Comparison of ENCODE assay signal across 9 cellular contexts in the genomic region with DNA sequence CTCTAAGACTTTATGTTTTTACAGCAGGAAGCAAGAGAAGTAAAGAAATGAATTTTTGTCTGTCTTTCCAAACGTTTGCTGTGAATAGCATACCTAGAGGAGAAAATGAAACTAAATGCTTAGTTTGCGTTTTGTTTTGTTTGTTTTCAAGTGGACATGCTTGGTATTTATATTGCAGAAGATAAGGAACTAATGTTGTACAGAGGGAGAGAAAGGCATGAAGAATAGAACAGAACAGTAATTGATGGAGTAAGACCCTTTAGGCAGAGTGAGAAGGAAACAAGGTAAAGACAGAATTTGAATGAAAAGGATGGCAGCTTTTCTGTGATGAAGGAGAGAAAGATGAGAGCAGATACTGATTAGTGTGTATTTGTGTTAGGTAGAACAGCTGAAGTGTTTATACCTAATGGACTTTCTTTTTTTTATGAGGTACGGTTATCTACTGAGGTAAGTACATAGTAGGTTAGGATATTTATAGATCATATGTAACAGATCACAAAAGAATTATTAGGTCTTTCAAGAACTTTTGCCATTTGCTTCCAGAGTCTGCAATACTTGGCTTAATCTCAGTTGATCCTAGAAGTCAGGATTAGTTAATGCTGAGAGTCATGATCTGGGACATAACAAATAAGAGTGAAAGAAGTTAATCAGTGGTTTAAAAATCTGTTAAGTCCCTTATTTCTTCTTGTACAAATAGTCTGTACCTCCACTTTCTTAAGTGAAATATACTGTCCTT. TPM values are rescaled to one million over a fixed set of nuclear protein-coding genes. Genes with fewer than 3 reads are reported as not detected.
A peak's percentile ranks its signal among the peaks of the same experiment; 100 is the strongest.
DNase-seq lines count a peak whose midpoint lies in the region; ATAC-seq and TF ChIP-seq lines count a peak whose summit lies in the region.
"Had no signal": no experiment of that assay in that cellular context is flagged by ENCODE, and none has a peak within 500 bp of the region (broad histone marks: within the 10 kb centered on the region; RNA-seq: fewer than 3 reads in every experiment).

No MANE protein-coding gene starts in this region.

- H3K9me3 Mint-ChIP-seq in activated naive CD4-positive, alpha-beta T cell treated with anti-CD3 and anti-CD28 coated beads for 36 hours, result no peaks in the 10 kb centered on the region

- no peak for DNase-seq in activated naive CD4-positive, alpha-beta T cell treated with anti-CD3 and anti-CD28 coated beads for 36 hours
- no peak for DNase-seq in activated naive CD4-positive, alpha-beta T cell treated with Interleukin-2 at 50 U/mL for 16 hours
- DNase-seq in MG63 (no peak), esophagus muscularis mucosa (ENCODE audit: extremely low spot score) (no peak), WERI-Rb-1 (no peak), SHP77 treated with DMSO at 0.1 percent for 48 hours (lab: John Stamatoyannopoulos, UW) (no peak)

- peak in 1 of 3 experiments; percentile 18 for TF ChIP-seq CTCF in esophagus muscularis mucosa (IDR thresholded peaks at IDR 0.05)
- no peak for TF ChIP-seq CTCF in WERI-Rb-1 (IDR thresholded peaks at IDR 0.05; ENCODE audit: low read depth, low read length)

- H3K27ac Mint-ChIP-seq in activated naive CD4-positive, alpha-beta T cell treated with anti-CD3 and anti-CD28 coated beads for 36 hours, result no peak overlapping the region

- H3K4me2 ChIP-seq in skeletal muscle satellite cell (ENCODE audit: low read length), result peak overlapping the region; percentile 84

- peaks cover 18% of the 10 kb centered on the region for H3K4me1 Mint-ChIP-seq in activated naive CD4-positive, alpha-beta T cell treated with anti-CD3 and anti-CD28 coated beads for 36 hours (ENCODE audit: low read depth)

- H3K4me3 Mint-ChIP-seq in activated naive CD4-positive, alpha-beta T cell treated with anti-CD3 and anti-CD28 coated beads for 36 hours, result peak overlapping the region; percentile 44

- H3K36me3 ChIP-seq in MG63 (no peaks in the 10 kb centered on the region), esophagus muscularis mucosa (peaks cover 0 to 29% (median 8%) of the 10 kb centered on the region in 4 donors), skeletal muscle satellite cell (ENCODE audit: insufficient read depth, low read length) (no peaks in the 10 kb centered on the region), WERI-Rb-1 (no peaks in the 10 kb centered on the region)

- TF ChIP-seq POLR2A in esophagus muscularis mucosa (IDR thresholded peaks at IDR 0.05; ENCODE audit: low read depth), result no peak

- no peak for ATAC-seq in GM19023 (IDR thresholded peaks at IDR 0.05; ENCODE audit: unreplicated experiment)

- intact Hi-C loops in activated naive CD4-positive, alpha-beta T cell treated with anti-CD3 and anti-CD28 coated beads for 36 hours (cut with micrococcal nuclease), result loop anchor here (2.0 to 5.0 kb wide), 2 partner anchors 46 to 183 kb away; no protein-coding TSS in a partner anchor
- intact Hi-C loops in esophagus muscularis mucosa (cut with DNase I), result loop anchor here (2.0 to 5.0 kb wide), 2 partner anchors 243 to 302 kb away; no protein-coding TSS in a partner anchor

- no peaks in the 10 kb centered on the region for H3K27me3 ChIP-seq in MG63
- no peaks in the 10 kb centered on the region for H3K27me3 ChIP-seq in esophagus muscularis mucosa
- H3K27me3 ChIP-seq in skeletal muscle satellite cell (ENCODE audit: control insufficient read depth, insufficient read depth, low read length), result no peaks in the 10 kb centered on the region
- H3K27me3 ChIP-seq in WERI-Rb-1 (ENCODE audit: insufficient read depth, low read depth, severe bottlenecking), result no peaks in the 10 kb centered on the region

- CTCF ChIA-PET in activated naive CD4-positive, alpha-beta T cell treated with anti-CD3 and anti-CD28 coated beads for 36 hours (lab: Charles Lee), result no interaction called here

- TF ChIP-seq EP300 in esophagus muscularis mucosa (IDR thresholded peaks at IDR 0.05), result no peak

- WGBS in esophagus muscularis mucosa, result 10% methylated on average over 3 of the region's 3 CpGs

- peaks cover 6% of the 10 kb centered on the region for H3K36me3 Mint-ChIP-seq in activated naive CD4-positive, alpha-beta T cell treated with anti-CD3 and anti-CD28 coated beads for 36 hours (ENCODE audit: low read depth)

- peaks cover 31 to 60% (median 36%) of the 10 kb centered on the region in 4 donors for H3K4me1 ChIP-seq in esophagus muscularis mucosa
- H3K4me1 ChIP-seq in skeletal muscle satellite cell (ENCODE audit: control insufficient read depth, insufficient read depth, low read length), result peaks cover 14% of the 10 kb centered on the region

- H3K4me3 ChIP-seq in MG63, result peak overlapping the region; percentile 34
- H3K4me3 ChIP-seq in esophagus muscularis mucosa, result peak overlapping the region in 2 of 4 donors; percentile 6 to 15
- H3K4me3 ChIP-seq in skeletal muscle satellite cell (ENCODE audit: low read length), result peak overlapping the region; percentile 63
- H3K4me3 ChIP-seq in WERI-Rb-1 (ENCODE audit: low read depth, low read length), result no peak overlapping the region

- H3K9ac ChIP-seq in skeletal muscle satellite cell (ENCODE audit: low read depth, low read length), result peak overlapping the region; percentile 55

- H3K27ac ChIP-seq in esophagus muscularis mucosa (replicated peaks in 1 of 4), result peak overlapping the region in 3 of 4 donors; percentile 43 to 59 (median 52)
- H3K27ac ChIP-seq in WERI-Rb-1, result no peak overlapping the region

- H3K27me3 Mint-ChIP-seq in activated naive CD4-positive, alpha-beta T cell treated with anti-CD3 and anti-CD28 coated beads for 36 hours (ENCODE audit: low read depth), result no peaks in the 10 kb centered on the region

- H3K9me3 ChIP-seq in MG63 (no peaks in the 10 kb centered on the region), esophagus muscularis mucosa (no peaks in the 10 kb centered on the region), skeletal muscle satellite cell (replicated peaks; ENCODE audit: low read length) (no peaks in the 10 kb centered on the region), WERI-Rb-1 (ENCODE audit: severe bottlenecking) (no peaks in the 10 kb centered on the region)

RNA-seq across cellular contexts. Expression of gene FABP2, which starts 36.9 kb away (rescaled TPM):
- total RNA-seq in activated naive CD4-positive, alpha-beta T cell treated with anti-CD3 and anti-CD28 coated beads for 36 hours, result not detected
- not detected in 2 replicates for total RNA-seq in MG63 (2014; rRNA removed; shearing (Covaris generic); ENCODE audit: low replicate concordance)
- total RNA-seq in esophagus muscularis mucosa, result not detected
- not detected in 2 replicates for total RNA-seq in skeletal muscle satellite cell (2012; rRNA removed)
- total RNA-seq: Daoy had no signal
